ENCODE assay signal across 11 cellular contexts in genomic region chr14:32327255-32327961, GRCh38.
"Had no signal": no experiment of that assay in that cellular context is flagged by ENCODE, and none has a peak within 500 bp of the region (broad histone marks: within the 10 kb centered on the region; RNA-seq: fewer than 3 reads in every experiment).

No MANE protein-coding gene starts in this region.

- H3K27me3 Mint-ChIP-seq: memory B cell had no signal

- ATAC-seq: esophagus mucosa, pancreas had no signal

- H3K4me3 Mint-ChIP-seq: activated naive CD4-positive, alpha-beta T cell treated with anti-CD3 and anti-CD28 coated beads for 36 hours; activated T-helper 1 cell treated with anti-CD3 and anti-CD28 coated beads, Interleukin-12 subunit alpha, Interleukin-12 subunit beta, Interleukin-2, Interleukin-4 antibody, amounts not matched to agents 30 ng/mL and 10 ng/mL and 1 ng/mL, durations not matched to agents 14 hours and 24 hours and 36 hours; immature natural killer cell; memory B cell; nephron progenitor cell had no signal

- DNase-seq: activated naive CD4-positive, alpha-beta T cell treated with anti-CD3 and anti-CD28 coated beads for 36 hours; cerebellar nuclear complex; dermis blood vessel endothelial cell; immature natural killer cell; nephron progenitor cell; pancreas; small intestine; transverse colon had no signal

- H3K4me1 Mint-ChIP-seq: immature natural killer cell, memory B cell had no signal

- H3K9me3 Mint-ChIP-seq: activated naive CD4-positive, alpha-beta T cell treated with anti-CD3 and anti-CD28 coated beads for 36 hours; activated T-helper 1 cell treated with anti-CD3 and anti-CD28 coated beads, Interleukin-12 subunit alpha, Interleukin-12 subunit beta, Interleukin-2, Interleukin-4 antibody, amounts not matched to agents 30 ng/mL and 10 ng/mL and 1 ng/mL, durations not matched to agents 14 hours and 24 hours and 36 hours; nephron progenitor cell had no signal

- H3K36me3 Mint-ChIP-seq: immature natural killer cell, memory B cell had no signal

- H3K27ac Mint-ChIP-seq: activated naive CD4-positive, alpha-beta T cell treated with anti-CD3 and anti-CD28 coated beads for 36 hours; activated T-helper 1 cell treated with anti-CD3 and anti-CD28 coated beads, Interleukin-12 subunit alpha, Interleukin-12 subunit beta, Interleukin-2, Interleukin-4 antibody, amounts not matched to agents 30 ng/mL and 10 ng/mL and 1 ng/mL, durations not matched to agents 14 hours and 24 hours and 36 hours; immature natural killer cell; memory B cell; nephron progenitor cell had no signal
